ENCODE assay signal across 20 cellular contexts in genomic region chr3:123336001-123336400, GRCh38.
DNase-seq lines count a peak whose midpoint lies in the region; ATAC-seq and TF ChIP-seq lines count a peak whose summit lies in the region.
"Had no signal": no experiment of that assay in that cellular context is flagged by ENCODE, and none has a peak within 500 bp of the region (broad histone marks: within the 10 kb centered on the region; RNA-seq: fewer than 3 reads in every experiment).

No MANE protein-coding gene starts in this region.

- H3K27ac ChIP-seq in gastroesophageal sphincter: peak overlapping the region in 3 of 4 donors; percentile 85 to 90 (median 87)
- H3K27ac ChIP-seq in mammary epithelial cell (ENCODE audit: insufficient read depth, low read depth, low read length): no peak overlapping the region
- H3K27ac ChIP-seq: A549, C4-2B, RWPE1 had no signal

- TF ChIP-seq CTCF in gastroesophageal sphincter (IDR thresholded peaks at IDR 0.05): no peak
- TF ChIP-seq CTCF in mammary epithelial cell (conservative IDR thresholded peaks at IDR 0.05 in 1 of 2, IDR thresholded peaks at IDR 0.05 in 1 of 2; ENCODE audit: extremely low read depth in 1 of 2, insufficient read depth in 1 of 2, low read depth in 1 of 2, low read length in 2 of 2): no peak
- TF ChIP-seq CTCF in mesothelial cell of epicardium (IDR thresholded peaks at IDR 0.05; ENCODE audit: unreplicated experiment): no peak

- no peak for DNase-seq in stimulated activated naive CD8-positive, alpha-beta T cell treated with anti-CD3 and anti-CD28 coated beads, Interleukin-15, amount 100 ng/mL, for 72 hours
- DNase-seq in stimulated activated naive CD8-positive, alpha-beta T cell treated with anti-CD3 and anti-CD28 coated beads, Interleukin-15, Interleukin-2, amounts not matched to agents 100 U/mL and 50 U/mL, for 24 hours: no peak
- DNase-seq in posterior vena cava (ENCODE audit: low spot score) (peak; percentile 62), mammary epithelial cell (no peak), mesothelial cell of epicardium (ENCODE audit: low spot score in 2 of 2, unreplicated experiment in 2 of 2) (no peak)
- no peak for DNase-seq in stimulated activated CD4-positive, alpha-beta T cell treated with anti-CD3 and anti-CD28 coated beads, Interleukin-2, amount 100 ng/mL, for 24 hours
- DNase-seq: COR-L47, DMS153, KG1, NCI-H1048, NCI-H1436 treated with DMSO at 0.1 percent for 48 hours, NCI-H2081, NCI-H774, PC-3 had no signal

- H3K79me2 ChIP-seq in mammary epithelial cell (ENCODE audit: insufficient read depth, low read length): no peaks in the 10 kb centered on the region

- no peak for TF ChIP-seq POLR2A in gastroesophageal sphincter (IDR thresholded peaks at IDR 0.05)

- in situ Hi-C loops in mammary epithelial cell (cut with MboI; ENCODE audit: low sequenced_read_pairs in 2 of 2): loop anchor here (10.0 kb wide), 2 partner anchors 149 to 219 kb away; no protein-coding TSS in a partner anchor

- H4K20me1 ChIP-seq in mammary epithelial cell (ENCODE audit: insufficient read depth, low read length): no peaks in the 10 kb centered on the region

- no peak overlapping the region for H3K27ac Mint-ChIP-seq in stimulated activated naive CD8-positive, alpha-beta T cell treated with anti-CD3 and anti-CD28 coated beads, Interleukin-15, amount 100 ng/mL, for 72 hours
- H3K27ac Mint-ChIP-seq in mesothelial cell of epicardium: no peak overlapping the region

- BruUV-seq in mammary epithelial cell (replicated peaks; lab: Mats Ljungman, UMichigan): no TSS peak

- no peak overlapping the region for H2AFZ ChIP-seq in mammary epithelial cell (ENCODE audit: low read depth, low read length)

- TF ChIP-seq EP300 in gastroesophageal sphincter (IDR thresholded peaks at IDR 0.05): no peak

- dilution Hi-C loops in mammary epithelial cell (cut with HindIII; ENCODE audit: low sequenced_read_pairs): no loop called here

- peaks cover 10% of the 10 kb centered on the region for H3K4me1 Mint-ChIP-seq in stimulated activated naive CD8-positive, alpha-beta T cell treated with anti-CD3 and anti-CD28 coated beads, Interleukin-15, amount 100 ng/mL, for 72 hours
- peaks cover 3% of the 10 kb centered on the region for H3K4me1 Mint-ChIP-seq in mesothelial cell of epicardium

- H3K36me3 ChIP-seq in gastroesophageal sphincter (peaks cover 0 to 19% of the 10 kb centered on the region in 2 donors), mammary epithelial cell (ENCODE audit: insufficient read depth, low read length) (no peaks in the 10 kb centered on the region)

- CTCF ChIA-PET in mammary epithelial cell (lab: Charles Lee; ENCODE audit: low non-redundant PET): no interaction called here

- whole genome bisulfite sequencing in gastroesophageal sphincter (ENCODE audit: low coverage in 1 of 2), 2 donors: 49 to 69% methylated on average over 2 of the region's 4 CpGs
- 90% methylated on average over 2 of the region's 4 CpGs for WGBS in mammary epithelial cell (ENCODE audit: low coverage, missing lambda C conversion rate)

- no peak overlapping the region for H3K4me3 Mint-ChIP-seq in stimulated activated naive CD8-positive, alpha-beta T cell treated with anti-CD3 and anti-CD28 coated beads, Interleukin-15, amount 100 ng/mL, for 72 hours
- no peak overlapping the region for H3K4me3 Mint-ChIP-seq in mesothelial cell of epicardium

- H3K36me3 Mint-ChIP-seq in mesothelial cell of epicardium: no peaks in the 10 kb centered on the region

- no peak overlapping the region for H3K9ac ChIP-seq in mammary epithelial cell (ENCODE audit: insufficient read depth, low read length)

- no peaks in the 10 kb centered on the region for H3K9me3 ChIP-seq in gastroesophageal sphincter
- H3K9me3 ChIP-seq in mammary epithelial cell (replicated peaks; ENCODE audit: insufficient read depth, low read length): no peaks in the 10 kb centered on the region
- H3K9me3 ChIP-seq: A549 had no signal

- H3K27me3 ChIP-seq in gastroesophageal sphincter: no peaks in the 10 kb centered on the region
- H3K27me3 ChIP-seq in mammary epithelial cell (ENCODE audit: insufficient read depth, low read length): no peaks in the 10 kb centered on the region

- H3K4me1 ChIP-seq in gastroesophageal sphincter (peaks cover 6 to 96% (median 22%) of the 10 kb centered on the region in 3 donors), mammary epithelial cell (ENCODE audit: insufficient read depth, low read length) (peaks cover 2% of the 10 kb centered on the region)
- H3K4me1 ChIP-seq: A549 had no signal

- no peaks in the 10 kb centered on the region for H3K9me3 Mint-ChIP-seq in stimulated activated naive CD8-positive, alpha-beta T cell treated with anti-CD3 and anti-CD28 coated beads, Interleukin-15, amount 100 ng/mL, for 72 hours
- no peaks in the 10 kb centered on the region for H3K9me3 Mint-ChIP-seq in mesothelial cell of epicardium

- H3K4me3 ChIP-seq in gastroesophageal sphincter: no peak overlapping the region
- no peak overlapping the region for H3K4me3 ChIP-seq in mammary epithelial cell (replicated peaks in 1 of 3; ENCODE audit: insufficient read depth in 1 of 3, low read depth in 2 of 3, low read length in 3 of 3)
- H3K4me3 ChIP-seq: A549 had no signal

- H3K27me3 Mint-ChIP-seq in stimulated activated naive CD8-positive, alpha-beta T cell treated with anti-CD3 and anti-CD28 coated beads, Interleukin-15, amount 100 ng/mL, for 72 hours: no peaks in the 10 kb centered on the region
- no peaks in the 10 kb centered on the region for H3K27me3 Mint-ChIP-seq in mesothelial cell of epicardium (ENCODE audit: low read depth)

- intact Hi-C loops in posterior vena cava (cut with DNase I) (loop anchor here in 1 of 2 donors (10.0 kb wide), 1 partner anchor 109 kb away; the partner anchor contains the start of gene ADCY5), mammary epithelial cell (cut with micrococcal nuclease) (no loop called here)

- peak; percentile 31 for ATAC-seq in stimulated activated naive CD8-positive, alpha-beta T cell treated with anti-CD3 and anti-CD28 coated beads, Interleukin-15, amount 100 ng/mL, for 72 hours
- ATAC-seq in stimulated activated naive CD8-positive, alpha-beta T cell treated with anti-CD3 and anti-CD28 coated beads, Interleukin-15, Interleukin-2, amounts not matched to agents 100 U/mL and 50 U/mL, for 24 hours: no peak
- ATAC-seq in gastroesophageal sphincter (no peak), GM21717 (IDR thresholded peaks at IDR 0.05; ENCODE audit: unreplicated experiment) (no peak)
- ATAC-seq: A549, HepG2, PC-3 had no signal

- H3K4me2 ChIP-seq in mammary epithelial cell (ENCODE audit: insufficient read depth, low read depth, low read length): no peak overlapping the region
- H3K4me2 ChIP-seq: A549 had no signal
